In the genomic region with DNA sequence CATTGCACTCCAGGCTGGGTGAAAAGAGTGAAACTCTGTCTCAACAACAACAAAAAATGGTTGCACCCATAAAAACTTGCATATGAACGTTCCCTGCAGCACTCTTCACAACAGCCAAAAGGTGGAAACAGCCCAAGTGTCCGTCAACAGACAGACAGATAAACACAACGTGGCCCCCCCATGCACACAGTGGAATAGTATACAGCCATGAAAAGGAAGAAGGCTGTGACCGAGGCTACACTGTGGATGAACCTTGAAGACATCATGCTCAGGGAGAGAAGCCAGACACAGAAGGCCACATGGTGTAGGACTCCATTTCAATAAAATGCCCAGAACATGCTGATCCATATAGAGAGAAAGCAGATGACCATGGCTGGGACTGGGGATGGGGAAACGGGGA, we compare ENCODE assay signal across 2 cellular contexts.
TF ChIP-seq lines count a peak whose summit lies in the region.

No MANE protein-coding gene starts in this region.

TF ChIP-seq in SK-N-SH, 30 proteins besides CTCF, POLR2A, EP300 and RAD21 (continued from another document):
- no peak for TF ChIP-seq ZBTB33 (IDR thresholded peaks at IDR 0.05; ENCODE audit: borderline replicate concordance, low read depth)
- TF ChIP-seq REST (IDR thresholded peaks at IDR 0.05; ENCODE audit: low read depth, low read length) = no peak
- TF ChIP-seq TAF1 (IDR thresholded peaks at IDR 0.05; ENCODE audit: borderline replicate concordance, low read depth, low read length) = no peak
- no peak for TF ChIP-seq NFIC (IDR thresholded peaks at IDR 0.05; ENCODE audit: borderline replicate concordance)
- no peak for TF ChIP-seq RFX5 (IDR thresholded peaks at IDR 0.05; ENCODE audit: low read length)

TF ChIP-seq in SK-N-SH treated with all-trans-retinoic acid at 6 μM for 48 hours, 23 proteins besides CTCF, POLR2A, EP300 and RAD21 (continued from another document):
- TF ChIP-seq TOX (CRISPR knock-in tag; IDR thresholded peaks at IDR 0.05; ENCODE audit: borderline replicate concordance) = no peak
- TF ChIP-seq CSRNP3 (CRISPR knock-in tag; IDR thresholded peaks at IDR 0.05) = no peak
- TF ChIP-seq SNAI2 (CRISPR knock-in tag; IDR thresholded peaks at IDR 0.05) = no peak
- TF ChIP-seq POU6F1 (CRISPR knock-in tag; IDR thresholded peaks at IDR 0.05; ENCODE audit: borderline replicate concordance, low read depth) = no peak
TF ChIP-seq in SK-N-SH treated with all-trans-retinoic acid at 6 μM for 48 hours: peak in this region for 0.
